ENCODE assay signal across 8 cellular contexts in the genomic region with DNA sequence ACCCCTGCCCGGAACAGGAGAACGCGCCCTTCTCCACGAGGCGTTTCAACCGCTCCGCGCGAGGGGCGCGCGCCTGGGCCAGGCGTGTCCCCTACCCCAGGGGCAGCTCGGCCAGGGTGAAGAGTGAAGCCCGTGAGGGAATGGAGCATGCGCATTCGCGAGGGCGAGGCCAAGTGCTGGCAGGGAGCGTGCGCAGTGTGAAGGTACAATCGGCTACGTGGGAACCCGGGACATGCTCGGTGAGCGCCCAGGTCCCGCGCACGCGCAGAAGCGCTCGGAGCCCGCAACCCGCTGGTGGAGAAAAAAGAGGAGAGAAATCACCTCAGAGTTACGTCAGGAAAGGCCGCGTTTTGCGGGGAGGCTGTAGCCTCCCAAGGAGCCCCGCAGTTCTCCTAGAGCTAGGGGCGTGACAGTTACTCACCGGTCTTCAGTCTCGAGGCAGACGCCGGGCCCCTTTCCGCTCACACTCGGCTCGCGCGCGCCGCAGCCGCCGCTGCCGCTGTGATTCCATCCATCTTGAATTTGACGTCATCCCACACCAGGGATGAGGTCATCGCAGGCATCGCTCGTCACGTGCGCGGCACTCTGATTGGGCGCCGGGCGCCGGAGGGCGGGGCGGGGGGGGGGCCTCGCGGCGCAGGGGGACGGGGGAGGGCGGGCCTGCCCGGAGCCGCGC. TPM values are rescaled to one million over a fixed set of nuclear protein-coding genes. Genes with fewer than 3 reads are reported as not detected.
A peak's percentile ranks its signal among the peaks of the same experiment; 100 is the strongest.
DNase-seq lines count a peak whose midpoint lies in the region; ATAC-seq and TF ChIP-seq lines count a peak whose summit lies in the region.

A gene (minus strand): TSS at position 530 of the 676 bp plus-strand sequence. CDS start 16,265 bp downstream, outside the sequence.

- H3K27ac ChIP-seq in ascending aorta = peak within 1 kb of the TSS; percentile 96 to 97
- H3K27ac ChIP-seq in right cardiac atrium (ENCODE audit: low read length) = peak within 1 kb of the TSS; percentile 96
- peak within 1 kb of the TSS; percentile 98 for H3K27ac ChIP-seq in vagina

- no peak for TF ChIP-seq CTCF in ascending aorta (IDR thresholded peaks at IDR 0.05)
- no peak for TF ChIP-seq CTCF in vagina (IDR thresholded peaks at IDR 0.05)

- intact Hi-C loops in ascending aorta (cut with DNase I) = loop anchor here (1.0 to 2.0 kb wide), 11 partner anchors 30 to 487 kb away; a partner anchor contains a TSS
- intact Hi-C loops in right cardiac atrium (cut with DNase I) = loop anchor here in 3 of 4 donors (5.0 to 10.0 kb wide), 3 partner anchors 55 to 135 kb away; a partner anchor contains a TSS
- intact Hi-C loops in vagina (cut with DNase I) = loop anchor here (10.0 kb wide), 2 partner anchors 55 to 105 kb away; a partner anchor contains a TSS

- H3K27me3 ChIP-seq in ascending aorta = no peaks in the 10 kb centered on the region
- H3K27me3 ChIP-seq in right cardiac atrium (ENCODE audit: control insufficient read depth, insufficient read depth) = no peaks in the 10 kb centered on the region
- no peaks in the 10 kb centered on the region for H3K27me3 ChIP-seq in vagina

- peaks cover 18% of the 10 kb centered on the region for H3K27me3 Mint-ChIP-seq in T-helper 2 cell treated with Interferon-gamma antibody and Interleukin-4, amounts not matched to agents 5 μg/mL and 100 μg/mL, for 36 hours (ENCODE audit: low read depth)

- H3K9me3 Mint-ChIP-seq in T-helper 2 cell treated with Interferon-gamma antibody and Interleukin-4, amounts not matched to agents 5 μg/mL and 100 μg/mL, for 36 hours = peaks cover 4% of the 10 kb centered on the region

- under 1% methylated on average over 74 of the region's 75 CpGs for WGBS in right cardiac atrium

- ATAC-seq in GM18499 (IDR thresholded peaks at IDR 0.05; ENCODE audit: insufficient read depth, unreplicated experiment) (peak; percentile 49), HG02943 (IDR thresholded peaks at IDR 0.05; ENCODE audit: low read depth, unreplicated experiment) (peak; percentile 69), right cardiac atrium (peak; percentile 98 to 99)

- H3K36me3 ChIP-seq in ascending aorta = peaks cover 0 to 4% of the 10 kb centered on the region in 2 donors
- no peaks in the 10 kb centered on the region for H3K36me3 ChIP-seq in vagina

- peak within 1 kb of the TSS; percentile 100 for H3K27ac Mint-ChIP-seq in T-helper 2 cell treated with Interferon-gamma antibody and Interleukin-4, amounts not matched to agents 5 μg/mL and 100 μg/mL, for 36 hours

- H3K9me3 ChIP-seq in ascending aorta (no peaks in the 10 kb centered on the region), right cardiac atrium (ENCODE audit: control insufficient read depth, low read length) (no peaks in the 10 kb centered on the region), vagina (no peaks in the 10 kb centered on the region)

- H3K4me3 ChIP-seq in ascending aorta = peak within 1 kb of the TSS; percentile 94 to 98
- H3K4me3 ChIP-seq in right cardiac atrium (ENCODE audit: low read length) = peak within 1 kb of the TSS; percentile 53
- peak within 1 kb of the TSS; percentile 71 to 99 for H3K4me3 ChIP-seq in vagina

- DNase-seq in NCI-H1930 (lab: John Stamatoyannopoulos, UW) (peak; percentile 95 to 96), ascending aorta (ENCODE audit: low spot score in 2 of 2) (peak; percentile 95 to 99), right cardiac atrium (peak; percentile 99 to 100 (median 99)), putamen (ENCODE audit: low spot score) (peak; percentile 96), vagina (ENCODE audit: extremely low spot score in 2 of 2) (peak in 1 of 2 donors; percentile 99)
- DNase-seq in T-helper 2 cell treated with Interferon-gamma antibody and Interleukin-4, amounts not matched to agents 5 μg/mL and 100 μg/mL, for 36 hours (ENCODE audit: low spot score) = peak; percentile 98

- H3K4me3 Mint-ChIP-seq in T-helper 2 cell treated with Interferon-gamma antibody and Interleukin-4, amounts not matched to agents 5 μg/mL and 100 μg/mL, for 36 hours = peak within 1 kb of the TSS; percentile 95

- peak in 1 of 2 donors; percentile 80 for TF ChIP-seq POLR2A in vagina (IDR thresholded peaks at IDR 0.05)

- peaks cover 0 to 5% of the 10 kb centered on the region in 2 donors for H3K4me1 ChIP-seq in ascending aorta
- no peaks in the 10 kb centered on the region for H3K4me1 ChIP-seq in right cardiac atrium (ENCODE audit: control insufficient read depth, insufficient read depth, low read length)
- H3K4me1 ChIP-seq in vagina = peaks cover 25% of the 10 kb centered on the region

- H3K4me1 Mint-ChIP-seq in T-helper 2 cell treated with Interferon-gamma antibody and Interleukin-4, amounts not matched to agents 5 μg/mL and 100 μg/mL, for 36 hours (ENCODE audit: low read depth) = peaks cover 14% of the 10 kb centered on the region

- H3K36me3 Mint-ChIP-seq in T-helper 2 cell treated with Interferon-gamma antibody and Interleukin-4, amounts not matched to agents 5 μg/mL and 100 μg/mL, for 36 hours (ENCODE audit: low read depth) = peaks cover 13% of the 10 kb centered on the region

RNA-seq across cellular contexts. Expression of the gene that starts here (rescaled TPM):
- total RNA-seq in ascending aorta = 11.1 TPM
- 10 to 100 TPM in 2 of 4 donors, 1 to 10 TPM in 2; 6.8 to 15.2 (median 8.9) TPM for total RNA-seq in right cardiac atrium
- polyA plus RNA-seq in right cardiac atrium = 2.6 TPM
- 16.7 TPM for total RNA-seq in vagina
